Comparison of ENCODE assay signal across 24 cellular contexts in the genomic region with DNA sequence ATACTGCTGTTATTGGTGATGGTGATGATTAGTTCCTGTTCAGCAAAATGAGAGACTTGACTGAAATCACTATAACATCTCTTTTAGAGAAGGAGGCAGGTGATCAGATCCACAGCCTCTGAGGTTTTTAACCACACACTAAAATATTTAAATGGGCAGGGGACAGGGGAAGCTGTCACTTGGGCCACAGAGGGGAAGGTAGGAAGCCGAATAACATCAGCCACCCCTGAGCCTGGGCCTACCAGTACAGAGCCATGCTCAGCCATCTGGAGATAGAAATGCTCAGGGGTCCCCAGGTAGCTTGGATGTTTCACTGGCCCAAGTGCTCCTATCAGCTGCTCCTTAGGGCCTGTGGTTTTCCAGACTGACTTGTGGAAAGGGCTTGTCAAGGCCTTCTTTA.
A peak's percentile ranks its signal among the peaks of the same experiment; 100 is the strongest.
DNase-seq lines count a peak whose midpoint lies in the region; ATAC-seq and TF ChIP-seq lines count a peak whose summit lies in the region.
"Had no signal": no experiment of that assay in that cellular context is flagged by ENCODE, and none has a peak within 500 bp of the region (broad histone marks: within the 10 kb centered on the region; RNA-seq: fewer than 3 reads in every experiment).

No MANE protein-coding gene starts in this region.

- BruUV-seq in MCF 10A (replicated peaks; lab: Mats Ljungman, UMichigan): no TSS peak

- H3K4me3 Mint-ChIP-seq in MCF 10A (ENCODE audit: unreplicated experiment): no peak overlapping the region
- H3K4me3 Mint-ChIP-seq: activated CD4-positive, alpha-beta T cell treated with anti-CD3 and anti-CD28 coated beads, Interleukin-2, amount 10 ng/mL, durations not matched to agents 24 days and 14 days; nephron; stimulated activated effector memory CD8-positive, alpha-beta T cell treated with anti-CD3 and anti-CD28 coated beads, Interleukin-12 subunit alpha, Interleukin-12 subunit beta, amount 100 ng/mL, for 72 hours had no signal

- no peaks in the 10 kb centered on the region for H3K36me3 ChIP-seq in left ventricle myocardium inferior
- peaks cover 10% of the 10 kb centered on the region for H3K36me3 ChIP-seq in WERI-Rb-1
- H3K36me3 ChIP-seq: adrenal gland, BE2C, breast epithelium, heart right ventricle, left lung, uterus had no signal

- ATAC-seq in GM21717 (IDR thresholded peaks at IDR 0.05; ENCODE audit: unreplicated experiment) (peak; percentile 30), HG03378 (IDR thresholded peaks at IDR 0.05; ENCODE audit: unreplicated experiment) (peak; percentile 26)
- no peak for ATAC-seq in activated naive CD4-positive, alpha-beta T cell treated with anti-CD3 and anti-CD28 coated beads, Interleukin-2, amount 50 U/mL, for 72 hours
- ATAC-seq: heart right ventricle; K562; left lung; stimulated activated effector memory CD8-positive, alpha-beta T cell treated with anti-CD3 and anti-CD28 coated beads, Interleukin-12 subunit alpha, Interleukin-12 subunit beta, amount 100 ng/mL, for 72 hours had no signal

- H3K4me1 ChIP-seq in left ventricle myocardium inferior: peaks cover 26% of the 10 kb centered on the region
- H3K4me1 ChIP-seq: adrenal gland, BE2C, breast epithelium, Caco-2, left lung, uterus had no signal

- POLR2A ChIA-PET in MCF 10A (lab: Yijun Ruan, JAX): no interaction called here

- no peaks in the 10 kb centered on the region for H3K36me3 Mint-ChIP-seq in MCF 10A (ENCODE audit: insufficient read depth, unreplicated experiment)
- no peaks in the 10 kb centered on the region for H3K36me3 Mint-ChIP-seq in activated naive CD4-positive, alpha-beta T cell treated with anti-CD3 and anti-CD28 coated beads, Interleukin-2, amount 50 U/mL, for 72 hours
- H3K36me3 Mint-ChIP-seq: stimulated activated effector memory CD8-positive, alpha-beta T cell treated with anti-CD3 and anti-CD28 coated beads, Interleukin-12 subunit alpha, Interleukin-12 subunit beta, amount 100 ng/mL, for 72 hours had no signal

- H3K27me3 Mint-ChIP-seq in MCF 10A (ENCODE audit: insufficient read depth, unreplicated experiment): no peaks in the 10 kb centered on the region

- no peak overlapping the region for H3K27ac Mint-ChIP-seq in MCF 10A (ENCODE audit: low read depth, unreplicated experiment)
- no peak overlapping the region for H3K27ac Mint-ChIP-seq in activated naive CD4-positive, alpha-beta T cell treated with anti-CD3 and anti-CD28 coated beads, Interleukin-2, amount 50 U/mL, for 72 hours
- H3K27ac Mint-ChIP-seq: activated CD4-positive, alpha-beta T cell treated with anti-CD3 and anti-CD28 coated beads, Interleukin-2, amount 10 ng/mL, durations not matched to agents 24 days and 14 days; nephron; stimulated activated effector memory CD8-positive, alpha-beta T cell treated with anti-CD3 and anti-CD28 coated beads, Interleukin-12 subunit alpha, Interleukin-12 subunit beta, amount 100 ng/mL, for 72 hours had no signal

- H3K9me3 ChIP-seq in left ventricle myocardium inferior (replicated peaks) (no peaks in the 10 kb centered on the region), WERI-Rb-1 (ENCODE audit: severe bottlenecking) (no peaks in the 10 kb centered on the region)
- H3K9me3 ChIP-seq: adrenal gland, BE2C, breast epithelium, Caco-2, heart right ventricle, left lung, uterus had no signal

- no peak for TF ChIP-seq CTCF in left ventricle myocardium inferior (IDR thresholded peaks at IDR 0.05; ENCODE audit: borderline replicate concordance)
- no peak for TF ChIP-seq CTCF in MCF 10A (IDR thresholded peaks at IDR 0.05; ENCODE audit: unreplicated experiment)
- TF ChIP-seq CTCF in WERI-Rb-1 (IDR thresholded peaks at IDR 0.05; ENCODE audit: low read depth, low read length): no peak

- in situ Hi-C loops in ACHN (cut with HindIII; ENCODE audit: low pct_ligation_motif_present, low pct_unique_long_range_greater_than_20kb, low sequenced_read_pairs): no loop called here

- no peaks in the 10 kb centered on the region for H3K4me1 Mint-ChIP-seq in MCF 10A (ENCODE audit: insufficient read depth, unreplicated experiment)
- H3K4me1 Mint-ChIP-seq: activated CD4-positive, alpha-beta T cell treated with anti-CD3 and anti-CD28 coated beads, Interleukin-2, amount 10 ng/mL, durations not matched to agents 24 days and 14 days; nephron; stimulated activated effector memory CD8-positive, alpha-beta T cell treated with anti-CD3 and anti-CD28 coated beads, Interleukin-12 subunit alpha, Interleukin-12 subunit beta, amount 100 ng/mL, for 72 hours had no signal

- no peak overlapping the region for H3K4me3 ChIP-seq in left ventricle myocardium inferior
- no peak overlapping the region for H3K4me3 ChIP-seq in WERI-Rb-1 (ENCODE audit: low read depth, low read length)
- H3K4me3 ChIP-seq: adrenal gland, breast epithelium, heart right ventricle, K562, left lung, uterus had no signal

- CTCF ChIA-PET in MCF 10A (lab: Yijun Ruan, JAX): interaction anchor here (1.7 kb wide), 1 partner anchor 8 kb away, joined by 5 read pairs; no protein-coding TSS in a partner anchor

- H3K27ac ChIP-seq in left ventricle myocardium inferior (replicated peaks) (no peak overlapping the region), WERI-Rb-1 (no peak overlapping the region)
- H3K27ac ChIP-seq: adrenal gland, breast epithelium, heart right ventricle, left lung, uterus had no signal

- no peaks in the 10 kb centered on the region for H3K9me3 Mint-ChIP-seq in MCF 10A (ENCODE audit: unreplicated experiment)
- no peaks in the 10 kb centered on the region for H3K9me3 Mint-ChIP-seq in activated naive CD4-positive, alpha-beta T cell treated with anti-CD3 and anti-CD28 coated beads, Interleukin-2, amount 50 U/mL, for 72 hours
- H3K9me3 Mint-ChIP-seq: activated CD4-positive, alpha-beta T cell treated with anti-CD3 and anti-CD28 coated beads, Interleukin-2, amount 10 ng/mL, durations not matched to agents 24 days and 14 days; nephron; stimulated activated effector memory CD8-positive, alpha-beta T cell treated with anti-CD3 and anti-CD28 coated beads, Interleukin-12 subunit alpha, Interleukin-12 subunit beta, amount 100 ng/mL, for 72 hours had no signal

- H3K27me3 ChIP-seq in left ventricle myocardium inferior (ENCODE audit: low read depth) (no peaks in the 10 kb centered on the region), WERI-Rb-1 (ENCODE audit: insufficient read depth, low read depth, severe bottlenecking) (no peaks in the 10 kb centered on the region)
- H3K27me3 ChIP-seq: adrenal gland, BE2C, breast epithelium, heart right ventricle, uterus had no signal

- intact Hi-C loops in cardiac septum (cut with DNase I) (no loop called here), left ventricle myocardium inferior (cut with micrococcal nuclease) (no loop called here), MCF 10A (cut with micrococcal nuclease) (no loop called here)

- DNase-seq in cardiac septum (ENCODE audit: low spot score) (peak; percentile 29), left ventricle myocardium inferior (no peak), MCF 10A (ENCODE audit: unreplicated experiment) (no peak), ACHN (no peak), WERI-Rb-1 (no peak)
- no peak for DNase-seq in activated naive CD4-positive, alpha-beta T cell treated with anti-CD3 and anti-CD28 coated beads, Interleukin-2, amount 50 U/mL, for 72 hours (ENCODE audit: low spot score in 2 of 2)
- DNase-seq: activated CD4-positive, alpha-beta T cell treated with anti-CD3 and anti-CD28 coated beads, Interleukin-2, amount 10 ng/mL, durations not matched to agents 24 days and 14 days; activated gamma-delta T cell; adrenal gland; BE2C; Caco-2; dermis blood vessel endothelial cell; heart right ventricle; left lung; midbrain; NCI-H187 treated with DMSO at 0.1 percent for 48 hours; NCI-H226; uterus had no signal

Comparison
In these comparisons a context has a peak if more than half of its experiments do, and no peak if none do; other contexts are left out.
1. ATAC-seq: peak in GM21717 (single experiment) and HG03378 (single experiment); none in activated naive CD4-positive, alpha-beta T cell treated with anti-CD3 and anti-CD28 coated beads, Interleukin-2, amount 50 U/mL, for 72 hours (0 of 2).